In the genomic region with DNA sequence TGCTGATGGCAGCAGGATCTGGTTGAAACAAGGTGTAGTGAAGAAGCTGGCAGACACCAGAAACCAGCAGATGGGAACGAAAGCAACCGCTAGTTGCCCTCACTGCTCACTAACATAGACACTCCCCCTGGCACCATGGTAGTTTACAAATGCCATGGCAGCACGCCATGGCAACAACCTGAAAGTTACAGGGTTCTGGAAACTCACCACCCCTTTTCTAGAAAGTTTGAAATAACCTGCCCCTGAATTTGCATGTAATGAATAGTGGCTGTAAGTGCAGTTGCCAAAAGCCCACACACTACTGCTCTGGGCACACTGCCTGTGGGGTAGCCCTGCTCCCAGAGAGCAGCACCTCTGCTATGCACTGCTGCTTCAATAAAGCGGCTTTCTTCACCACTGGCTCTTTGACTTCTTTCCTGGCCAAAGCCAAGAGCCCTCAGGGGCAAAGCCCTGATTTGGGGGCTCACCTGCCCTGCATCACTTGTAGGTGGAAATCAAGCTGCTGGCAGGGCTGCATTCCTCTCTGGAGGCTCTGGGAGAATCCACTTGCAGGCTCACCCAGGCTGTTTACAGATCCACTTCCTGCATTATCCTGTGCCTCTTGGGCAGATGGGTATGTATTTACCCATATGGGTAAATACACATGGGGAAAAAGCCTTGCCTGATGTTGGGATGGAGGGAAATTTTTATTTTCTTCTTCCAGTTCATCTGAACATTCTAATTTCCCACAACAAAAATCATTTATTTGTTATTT, we compare ENCODE assay signal across 8 cellular contexts. TPM values are rescaled to one million over a fixed set of nuclear protein-coding genes. Genes with fewer than 3 reads are reported as not detected.
DNase-seq lines count a peak whose midpoint lies in the region; ATAC-seq and TF ChIP-seq lines count a peak whose summit lies in the region.

No MANE protein-coding gene starts in this region.

- peak overlapping the region; percentile 54 to 86 (median 76) for H3K27ac ChIP-seq in transverse colon
- H3K27ac ChIP-seq in CD8-positive, alpha-beta memory T cell (ENCODE audit: low read depth, low read length), result no peak overlapping the region

- H3K4me1 Mint-ChIP-seq in CD8-positive, alpha-beta memory T cell, result peaks cover 1 to 2% (median 2%) of the 10 kb centered on the region in 3 donors

- H3K9me3 Mint-ChIP-seq in CD8-positive, alpha-beta memory T cell, result no peaks in the 10 kb centered on the region

- in situ Hi-C loops in transverse colon (cut with MboI; ENCODE audit: low pct_ligation_motif_present in 1 of 4, low pct_unique_long_range_greater_than_20kb in 1 of 4, low sequenced_read_pairs in 3 of 4), result loop anchor here in 1 of 4 donors (10.0 kb wide), 1 partner anchor 186 kb away; a partner anchor contains a TSS

- intact Hi-C loops in left cardiac atrium (cut with DNase I) (loop anchor here in 1 of 2 donors (10.0 kb wide), 1 partner anchor 186 kb away; a partner anchor contains a TSS), cardiac septum (cut with DNase I) (no loop called here), transverse colon (cut with DNase I; ENCODE audit: low total_unique reads) (loop anchor here (10.0 kb wide), 1 partner anchor 186 kb away; a partner anchor contains a TSS)

- H3K27me3 Mint-ChIP-seq in CD8-positive, alpha-beta memory T cell, result peaks cover 0 to 5% of the 10 kb centered on the region in 2 donors

- H3K36me3 Mint-ChIP-seq in CD8-positive, alpha-beta memory T cell, result no peaks in the 10 kb centered on the region

- WGBS in transverse colon (ENCODE audit: low coverage in 1 of 2), 2 donors, result 43% methylated on average over 4 of the region's 4 CpGs; no CpG with 5 or more reads in 1 of the 2 donors

- DNase-seq in left cardiac atrium (no peak), cardiac septum (ENCODE audit: low spot score) (no peak), NCI-H1048 (lab: John Stamatoyannopoulos, UW) (peak; percentile 20), epithelial cell of esophagus (ENCODE audit: low read depth) (peak; percentile 16), transverse colon (peak; percentile 73)
- DNase-seq in activated T-cell treated with anti-CD3 and anti-CD28 coated beads, Interleukin-2, amount 50 U/mL, for 1 hour, result no peak
- no peak for DNase-seq in stimulated activated CD4-positive, alpha-beta T cell treated with anti-CD3 and anti-CD28 coated beads, Interleukin-4, amount 100 ng/mL, for 1 hour
- no peak for DNase-seq in CD8-positive, alpha-beta memory T cell

- H3K4me1 ChIP-seq in transverse colon, result peaks cover 15 to 69% (median 46%) of the 10 kb centered on the region in 4 donors
- peaks cover 4% of the 10 kb centered on the region for H3K4me1 ChIP-seq in CD8-positive, alpha-beta memory T cell (ENCODE audit: insufficient read depth, low read length)

- H3K4me3 ChIP-seq in epithelial cell of esophagus (ENCODE audit: low read length) (no peak overlapping the region), transverse colon (no peak overlapping the region)
- H3K4me3 ChIP-seq in CD8-positive, alpha-beta memory T cell (ENCODE audit: low read length), result no peak overlapping the region

- H3K9me3 ChIP-seq in transverse colon, result no peaks in the 10 kb centered on the region
- no peaks in the 10 kb centered on the region for H3K9me3 ChIP-seq in CD8-positive, alpha-beta memory T cell (ENCODE audit: low read length)

- H3K27me3 ChIP-seq in transverse colon, result no peaks in the 10 kb centered on the region
- no peaks in the 10 kb centered on the region for H3K27me3 ChIP-seq in CD8-positive, alpha-beta memory T cell (ENCODE audit: insufficient read depth, low read length, poor library complexity, severe bottlenecking)

- ATAC-seq in left cardiac atrium, result peak; percentile 31 to 44

- TF ChIP-seq CTCF in epithelial cell of esophagus (IDR thresholded peaks at IDR 0.05; ENCODE audit: insufficient read depth, low read depth, low read length, missing control alignments) (no peak), transverse colon (IDR thresholded peaks at IDR 0.05) (no peak)

- CTCF ChIA-PET in CD8-positive, alpha-beta memory T cell (lab: Charles Lee), result interaction anchor here (1.2 kb wide), 1 partner anchor 12 kb away, joined by 3 read pairs; no protein-coding TSS in a partner anchor

- no peaks in the 10 kb centered on the region for H3K36me3 ChIP-seq in transverse colon
- no peaks in the 10 kb centered on the region for H3K36me3 ChIP-seq in CD8-positive, alpha-beta memory T cell (ENCODE audit: insufficient read depth, low read length)

- H3K27ac Mint-ChIP-seq in CD8-positive, alpha-beta memory T cell, result no peak overlapping the region

- TF ChIP-seq EP300 in transverse colon (IDR thresholded peaks at IDR 0.05; ENCODE audit: low read depth), result no peak

- POLR2A ChIA-PET in CD8-positive, alpha-beta memory T cell (lab: Charles Lee), result no interaction called here

- TF ChIP-seq POLR2A in transverse colon (IDR thresholded peaks at IDR 0.05), result no peak

- H3K4me3 Mint-ChIP-seq in CD8-positive, alpha-beta memory T cell, result no peak overlapping the region

RNA-seq across cellular contexts. Expression of a gene that starts 2.0 kb away (rescaled TPM):
- total RNA-seq in left cardiac atrium (under 1 TPM in 1 of 2 donors, not detected in 1; 0.29 TPM), cardiac septum (0.27 TPM), transverse colon (1 to 10 TPM in 1 of 4 donors, under 1 TPM in 1, not detected in 2; 0.64 to 1.2 TPM)
- not detected for total RNA-seq in CD8-positive, alpha-beta memory T cell
- not detected for polyA plus RNA-seq in CD8-positive, alpha-beta memory T cell

RNA-seq across cellular contexts. Expression of a gene that starts 57.5 kb away (rescaled TPM):
- total RNA-seq in left cardiac atrium, result 1 to 10 TPM; 1.1 to 2.3 TPM
- total RNA-seq in cardiac septum, result 1.7 TPM
- 1 to 10 TPM in 3 of 4 donors, under 1 TPM in 1; 0.75 to 2.2 (median 1.7) TPM for total RNA-seq in transverse colon
- total RNA-seq in CD8-positive, alpha-beta memory T cell, result under 1 TPM in 1 of 2 experiments, not detected in 1; 0.11 TPM
- 0.22 TPM for polyA plus RNA-seq in CD8-positive, alpha-beta memory T cell

Comparison
In these comparisons a context has a peak if more than half of its experiments do, and no peak if none do; other contexts are left out.
1. DNase-seq: peak in NCI-H1048 (single experiment), epithelial cell of esophagus (single experiment) and transverse colon (single experiment); none in left cardiac atrium (single experiment), cardiac septum (single experiment), activated T-cell treated with anti-CD3 and anti-CD28 coated beads, Interleukin-2, amount 50 U/mL, for 1 hour (single experiment), stimulated activated CD4-positive, alpha-beta T cell treated with anti-CD3 and anti-CD28 coated beads, Interleukin-4, amount 100 ng/mL, for 1 hour (single experiment) and CD8-positive, alpha-beta memory T cell (0 of 5).